Comparison of ENCODE assay signal across 24 cellular contexts in genomic region chr2:200028998-200029397, GRCh38.
DNase-seq lines count a peak whose midpoint lies in the region; ATAC-seq and TF ChIP-seq lines count a peak whose summit lies in the region.
"Had no signal": no experiment of that assay in that cellular context is flagged by ENCODE, and none has a peak within 500 bp of the region (broad histone marks: within the 10 kb centered on the region; RNA-seq: fewer than 3 reads in every experiment).

No MANE protein-coding gene starts in this region.

- H3K27me3 ChIP-seq in IMR-90 (ENCODE audit: control insufficient read depth, insufficient read depth, low read length) (no peaks in the 10 kb centered on the region; the same call in 1 of the 2 replicates), gastroesophageal sphincter (no peaks in the 10 kb centered on the region)
- H3K27me3 ChIP-seq: MG63, SJSA1 had no signal

- POLR2A ChIA-PET in IMR-90 (lab: Charles Lee; ENCODE audit: unreplicated experiment), result no interaction called here

- BruUV-seq in IMR-90 (replicated peaks; lab: Mats Ljungman, UMichigan), result no TSS peak

- no peak overlapping the region for H3K4me3 ChIP-seq in IMR-90 (ENCODE audit: insufficient read depth, low read depth, low read length)
- no peak overlapping the region for H3K4me3 ChIP-seq in gastroesophageal sphincter
- H3K4me3 ChIP-seq: K562, MG63, SJSA1 had no signal

- no peak overlapping the region for H2BK5ac ChIP-seq in IMR-90 (ENCODE audit: low read depth, low read length, poor library complexity, severe bottlenecking)

- no peak overlapping the region for H3K4me2 ChIP-seq in IMR-90 (ENCODE audit: low read depth, low read length)

- intact Hi-C loops in IMR-90 (cut with micrococcal nuclease) (no loop called here), cardiac septum (cut with DNase I) (no loop called here)

- H3K23ac ChIP-seq in IMR-90 (ENCODE audit: low read depth, low read length), result no peak overlapping the region

- H2BK20ac ChIP-seq in IMR-90 (ENCODE audit: low read depth, low read length), result no peak overlapping the region

- no peak overlapping the region for H2AK5ac ChIP-seq in IMR-90 (ENCODE audit: low read depth, low read length)

- no peak for TF ChIP-seq EP300 in gastroesophageal sphincter (IDR thresholded peaks at IDR 0.05)

- H3K56ac ChIP-seq in IMR-90 (ENCODE audit: extremely low read depth, insufficient read depth, low read length), result no peak overlapping the region

- TF ChIP-seq CTCF in IMR-90 (conservative IDR thresholded peaks at IDR 0.05; ENCODE audit: low read depth, low read length) (no peak), gastroesophageal sphincter (IDR thresholded peaks at IDR 0.05) (no peak)

- no peak overlapping the region for H4K91ac ChIP-seq in IMR-90 (ENCODE audit: insufficient read depth, low read depth, low read length)

- in situ Hi-C loops in IMR-90 (cut with MboI; ENCODE audit: low sequenced_read_pairs), result no loop called here

- no peaks in the 10 kb centered on the region for H3K79me1 ChIP-seq in IMR-90 (ENCODE audit: low read depth in 1 of 2, low read length in 2 of 2)

- H3K4ac ChIP-seq in IMR-90 (ENCODE audit: low read depth, low read length), result no peak overlapping the region

- H3K18ac ChIP-seq in IMR-90 (ENCODE audit: low read depth, low read length), result no peak overlapping the region; the same call in 1 of the 2 replicates

- H3K36me3 ChIP-seq in IMR-90 (ENCODE audit: control insufficient read depth, insufficient read depth, low read length), result no peaks in the 10 kb centered on the region
- no peaks in the 10 kb centered on the region for H3K36me3 ChIP-seq in gastroesophageal sphincter
- H3K36me3 ChIP-seq: MG63, SJSA1 had no signal

- H3K9me3 ChIP-seq in IMR-90 (ENCODE audit: control insufficient read depth, insufficient read depth, low read length), result peaks cover 2% of the 10 kb centered on the region; the same call in 1 of the 2 replicates
- no peaks in the 10 kb centered on the region for H3K9me3 ChIP-seq in gastroesophageal sphincter
- H3K9me3 ChIP-seq: MG63, SJSA1 had no signal

- dilution Hi-C loops in IMR-90 (cut with HindIII; ENCODE audit: low sequenced_read_pairs, unreplicated experiment), result no loop called here

- no peak overlapping the region for H4K8ac ChIP-seq in IMR-90 (ENCODE audit: low read depth in 2 of 2, low read length in 2 of 2)

- H4K20me1 ChIP-seq in IMR-90 (ENCODE audit: insufficient read depth, low read length), result no peaks in the 10 kb centered on the region

- H2AFZ ChIP-seq in IMR-90 (replicated peaks; ENCODE audit: low read length, poor library complexity), result no peak overlapping the region

- no peak overlapping the region for H3K27ac ChIP-seq in IMR-90 (ENCODE audit: insufficient read depth, low read length)
- no peak overlapping the region for H3K27ac ChIP-seq in gastroesophageal sphincter
- H3K27ac ChIP-seq: C4-2B, SJSA1 had no signal

- H3K9ac ChIP-seq in IMR-90 (ENCODE audit: low read depth, low read length), result no peak overlapping the region

- CTCF ChIA-PET in IMR-90 (lab: Yijun Ruan, JAX), result no interaction called here

- DNase-seq in IMR-90 (peak; percentile 12), astrocyte of the hippocampus (ENCODE audit: low read depth, low spot score) (peak; percentile 36), kidney glomerular epithelial cell (lab: John Stamatoyannopoulos, UW) (peak; percentile 21), stromal cell of bone marrow (ENCODE audit: low read depth) (peak; percentile 36), DMS79 (lab: John Stamatoyannopoulos, UW) (no peak), cardiac septum (ENCODE audit: low spot score) (no peak)
- DNase-seq: Calu3; CD8-positive, alpha-beta memory T cell; DND-41; HCEC 1CT; MG63; NCI-H1105 treated with DMSO at 0.1 percent for 48 hours; NCI-H146; NCI-H2029; NCI-H446 treated with DMSO at 0.1 percent for 48 hours; NCI-H526; NCI-H82; NK-92 treated with Interleukin-12 subunit alpha and Interleukin-12 subunit beta, amount 100 ng/mL, for 24 hours; PC-3 had no signal

- H3K9me1 ChIP-seq in IMR-90 (ENCODE audit: insufficient read depth, low read length), result no peaks in the 10 kb centered on the region

- H4K5ac ChIP-seq in IMR-90 (ENCODE audit: low read depth, low read length), result no peak overlapping the region

- no peak overlapping the region for H2AK9ac ChIP-seq in IMR-90 (replicated peaks; ENCODE audit: low read depth, low read length, poor library complexity)

- no CpG with 5 or more reads among the region's 1 CpG for WGBS in IMR-90 (ENCODE audit: extremely low coverage in 2 of 2, insufficient read length in 1 of 2), 2 experiments
- 57 to 86% methylated on average over 1 of the region's 1 CpG for WGBS in gastroesophageal sphincter (ENCODE audit: low coverage in 1 of 2), 2 donors

- H2BK120ac ChIP-seq in IMR-90 (ENCODE audit: low read depth, low read length), result no peak overlapping the region

- H2BK15ac ChIP-seq in IMR-90 (ENCODE audit: low read depth, low read length), result no peak overlapping the region

- no peak for TF ChIP-seq POLR2A in IMR-90 (IDR thresholded peaks at IDR 0.05; ENCODE audit: low read depth, low read length)
- TF ChIP-seq POLR2A in gastroesophageal sphincter (IDR thresholded peaks at IDR 0.05), result no peak

- no peak overlapping the region for H3K14ac ChIP-seq in IMR-90 (replicated peaks; ENCODE audit: low read depth, low read length)

- no peak for ATAC-seq in IMR-90 (ENCODE audit: low read depth)
- ATAC-seq in gastroesophageal sphincter, result no peak
- ATAC-seq: HepG2, K562, PC-3 had no signal

- H3K4me1 ChIP-seq in IMR-90 (ENCODE audit: control insufficient read depth, insufficient read depth, low read length), result peaks cover 2% of the 10 kb centered on the region
- peaks cover 0 to 6% (median 0%) of the 10 kb centered on the region in 3 donors for H3K4me1 ChIP-seq in gastroesophageal sphincter
- H3K4me1 ChIP-seq: SJSA1 had no signal

- TF ChIP-seq RAD21 in IMR-90 (IDR thresholded peaks at IDR 0.05; ENCODE audit: low read length), result no peak

TF ChIP-seq in IMR-90, 13 proteins besides CTCF, POLR2A, EP300 and RAD21:
- TF ChIP-seq RCOR1 (IDR thresholded peaks at IDR 0.05; ENCODE audit: insufficient replicate concordance, low read length) (no peak), MXI1 (IDR thresholded peaks at IDR 0.05; ENCODE audit: borderline replicate concordance, low read depth, low read length) (no peak), NFE2L2 (IDR thresholded peaks at IDR 0.05; ENCODE audit: low read depth, low read length) (no peak), MAFK (IDR thresholded peaks at IDR 0.05; ENCODE audit: low read depth, low read length) (no peak)

Comparison
In these comparisons a context has a peak if more than half of its experiments do, and no peak if none do; other contexts are left out.
1. DNase-seq: peak in IMR-90 (single experiment), astrocyte of the hippocampus (single experiment), kidney glomerular epithelial cell (single experiment) and stromal cell of bone marrow (single experiment); none in DMS79 (single experiment) and cardiac septum (single experiment).